ENCODE assay signal across 16 cellular contexts in genomic region chr7:121961491-121961890, GRCh38.
DNase-seq lines count a peak whose midpoint lies in the region; ATAC-seq, FAIRE-seq and TF ChIP-seq lines count a peak whose summit lies in the region.
"Had no signal": no experiment of that assay in that cellular context is flagged by ENCODE, and none has a peak within 500 bp of the region (broad histone marks: within the 10 kb centered on the region; RNA-seq: fewer than 3 reads in every experiment).

No MANE protein-coding gene starts in this region.

- H4K91ac ChIP-seq in IMR-90 (ENCODE audit: insufficient read depth, low read depth, low read length) (no peak overlapping the region), H1 (replicated peaks; ENCODE audit: insufficient read length, low read length) (no peak overlapping the region), mesenchymal stem cell (ENCODE audit: low read length) (no peak overlapping the region)

- H3K27me3 ChIP-seq in IMR-90 (ENCODE audit: control insufficient read depth, insufficient read depth, low read length) (no peaks in the 10 kb centered on the region), H1 (replicated peaks in 1 of 4; ENCODE audit: control insufficient read depth in 3 of 4, extremely low read depth in 1 of 4, insufficient read depth in 3 of 4, low read length in 3 of 4) (no peaks in the 10 kb centered on the region), mesenchymal stem cell (ENCODE audit: control insufficient read depth in 1 of 2, insufficient read depth in 1 of 2, low read length in 2 of 2) (no peaks in the 10 kb centered on the region), brain microvascular endothelial cell (replicated peaks) (no peaks in the 10 kb centered on the region)
- H3K27me3 ChIP-seq: SJCRH30 had no signal

- H4K20me1 ChIP-seq in IMR-90 (ENCODE audit: insufficient read depth, low read length) (no peaks in the 10 kb centered on the region), H1 (replicated peaks in 1 of 2; ENCODE audit: control insufficient read depth in 1 of 2, insufficient read depth in 2 of 2, low read length in 2 of 2) (no peaks in the 10 kb centered on the region)

- H3K9me3 ChIP-seq in IMR-90 (ENCODE audit: control insufficient read depth, insufficient read depth, low read length) (no peaks in the 10 kb centered on the region), H1 (ENCODE audit: insufficient read depth in 2 of 2, low read depth in 1 of 2, low read length in 1 of 2) (peaks cover 3% of the 10 kb centered on the region in 2 experiments; a peak in 1 of 4 replicates), mesenchymal stem cell (ENCODE audit: control insufficient read depth, low read length) (no peaks in the 10 kb centered on the region)
- H3K9me3 ChIP-seq: mucosa of descending colon, SJCRH30 had no signal

- H3K23me2 ChIP-seq in H1 (ENCODE audit: low read depth, low read length): no peaks in the 10 kb centered on the region

- FAIRE-seq in H1 (lab: Jason Lieb, UNC): no peak
- FAIRE-seq: G401.6 had no signal

- H2AFZ ChIP-seq in IMR-90 (replicated peaks; ENCODE audit: low read length, poor library complexity) (peak overlapping the region; percentile 55), H1 (ENCODE audit: low read length) (no peak overlapping the region), mesenchymal stem cell (ENCODE audit: low read depth, low read length) (no peak overlapping the region)

- H3K23ac ChIP-seq in IMR-90 (ENCODE audit: low read depth, low read length) (0 out of 2 replicates have a peak overlapping the region, but pooled peaks have one; percentile 76), H1 (ENCODE audit: insufficient read length) (no peak overlapping the region), mesenchymal stem cell (ENCODE audit: low read length in 2 of 2) (no peak overlapping the region)

- H3K36me3 ChIP-seq in IMR-90 (ENCODE audit: control insufficient read depth, insufficient read depth, low read length): no peaks in the 10 kb centered on the region
- no peaks in the 10 kb centered on the region; a peak in 2 of 8 replicates for H3K36me3 ChIP-seq in H1 (ENCODE audit: control insufficient read depth in 2 of 4, insufficient read depth in 4 of 4, low read length in 3 of 4)
- H3K36me3 ChIP-seq in mesenchymal stem cell (ENCODE audit: control insufficient read depth in 1 of 2, insufficient read depth in 2 of 2, low read depth in 1 of 2, low read length in 2 of 2): no peaks in the 10 kb centered on the region
- no peaks in the 10 kb centered on the region for H3K36me3 ChIP-seq in brain microvascular endothelial cell (replicated peaks)
- H3K36me3 ChIP-seq: SJCRH30 had no signal

- DNase-seq in GM03348 (ENCODE audit: low spot score) (peak; percentile 16), IMR-90 (no peak), H1 (ENCODE audit: low read depth in 1 of 2, low spot score in 2 of 2) (no peak), mesenchymal stem cell (no peak), brain microvascular endothelial cell (no peak)
- no peak for DNase-seq in activated CD8-positive, alpha-beta memory T cell treated with anti-CD3 and anti-CD28 coated beads for 24 hours
- DNase-seq: activated CD4-positive, alpha-beta T cell treated with anti-CD3 and anti-CD28 coated beads, Interleukin-2, amount 10 ng/mL, durations not matched to agents 24 days and 14 days; activated CD8-positive, alpha-beta memory T cell treated with anti-CD3 and anti-CD28 coated beads, Interleukin-2, amount 10 ng/mL, durations not matched to agents 7 days and 5 days; CD4-positive, alpha-beta T cell; effector memory CD4-positive, alpha-beta T cell; mucosa of descending colon; NCI-H1105; SJCRH30 had no signal

- no peak overlapping the region for H3K4me3 ChIP-seq in IMR-90 (ENCODE audit: insufficient read depth, low read depth, low read length)
- H3K4me3 ChIP-seq in H1 (ENCODE audit: extremely low read depth in 1 of 4, insufficient read depth in 2 of 4, low read depth in 3 of 4, low read length in 4 of 4): no peak overlapping the region
- peak overlapping the region in 1 of 2 experiments; percentile 25 for H3K4me3 ChIP-seq in mesenchymal stem cell (ENCODE audit: insufficient read depth in 1 of 2, low read depth in 1 of 2, low read length in 2 of 2)
- no peak overlapping the region for H3K4me3 ChIP-seq in brain microvascular endothelial cell (ENCODE audit: low read depth, low read length)
- H3K4me3 ChIP-seq: mucosa of descending colon, SJCRH30 had no signal

- POLR2A ChIA-PET in IMR-90 (lab: Charles Lee; ENCODE audit: unreplicated experiment): no interaction called here
- POLR2A ChIA-PET in H1 (lab: Charles Lee; ENCODE audit: partially characterized antibody): interaction anchor here (0.6 to 1.4 kb wide), 4 partner anchors 10 to 88 kb away, joined by 3 to 6 read pairs (median 4); partner anchors contain the start of gene PTPRZ1

- in situ Hi-C loops in IMR-90 (cut with MboI; ENCODE audit: low sequenced_read_pairs): no loop called here
- in situ Hi-C loops in brain microvascular endothelial cell (cut with HindIII; ENCODE audit: low pct_ligation_motif_present, low sequenced_read_pairs): no loop called here

- H3K4me1 ChIP-seq in IMR-90 (ENCODE audit: control insufficient read depth, insufficient read depth, low read length): peaks cover 2% of the 10 kb centered on the region; the same call in 1 of the 2 replicates
- peaks cover 0 to 9% (median 8%) of the 10 kb centered on the region in 4 experiments; a peak in 5 of 7 replicates for H3K4me1 ChIP-seq in H1 (replicated peaks in 1 of 4; ENCODE audit: control insufficient read depth in 3 of 4, insufficient read depth in 4 of 4, low read length in 3 of 4)
- no peaks in the 10 kb centered on the region for H3K4me1 ChIP-seq in mesenchymal stem cell (ENCODE audit: control insufficient read depth, insufficient read depth, low read depth, low read length)
- H3K4me1 ChIP-seq: SJCRH30 had no signal

- H3K56ac ChIP-seq in IMR-90 (ENCODE audit: extremely low read depth, insufficient read depth, low read length): no peak overlapping the region
- no peak overlapping the region for H3K56ac ChIP-seq in H1 (replicated peaks; ENCODE audit: insufficient read length, low read depth, low read length)

- no CpG with 5 or more reads among the region's 4 CpGs for WGBS in IMR-90 (ENCODE audit: extremely low coverage in 2 of 2, insufficient read length in 1 of 2), 2 experiments
- WGBS in H1 (ENCODE audit: extremely low coverage in 1 of 2, insufficient coverage in 1 of 2, insufficient read length in 1 of 2, insufficient replicate concordance in 2 of 2, low coverage in 1 of 2, low lambda C conversion rate in 2 of 2, missing lambda C conversion rate in 1 of 2), 2 experiments: 74% methylated on average over 4 of the region's 4 CpGs; no CpG with 5 or more reads in 1 of the 2 experiments
- 54% methylated on average over 4 of the region's 4 CpGs for WGBS in mesenchymal stem cell

- H2BK5ac ChIP-seq in IMR-90 (ENCODE audit: low read depth, low read length, poor library complexity, severe bottlenecking): peak overlapping the region; percentile 75
- H2BK5ac ChIP-seq in H1 (ENCODE audit: low read depth, low read length): peak overlapping the region; percentile 84; the same call in 1 of the 2 replicates
- H2BK5ac ChIP-seq in mesenchymal stem cell (ENCODE audit: low read depth, low read length, poor library complexity, severe bottlenecking): no peak overlapping the region

- H3K79me2 ChIP-seq in H1 (ENCODE audit: control insufficient read depth in 1 of 2, insufficient read depth in 2 of 2, low read length in 2 of 2): peaks cover 0 to 76% of the 10 kb centered on the region in 2 experiments; a peak in 3 of 4 replicates

- H3K79me1 ChIP-seq in IMR-90 (ENCODE audit: low read depth in 1 of 2, low read length in 2 of 2): no peaks in the 10 kb centered on the region
- peaks cover under 1% of the 10 kb centered on the region; the same call in 1 of the 2 replicates for H3K79me1 ChIP-seq in H1 (ENCODE audit: low read depth, low read length)
- no peaks in the 10 kb centered on the region for H3K79me1 ChIP-seq in mesenchymal stem cell (replicated peaks; ENCODE audit: low read length, poor library complexity, severe bottlenecking)

- H2AK5ac ChIP-seq in IMR-90 (ENCODE audit: low read depth, low read length): no peak overlapping the region
- no peak overlapping the region for H2AK5ac ChIP-seq in H1 (ENCODE audit: low read depth, low read length)
- no peak overlapping the region for H2AK5ac ChIP-seq in mesenchymal stem cell (ENCODE audit: low read length, severe bottlenecking)

- no peak overlapping the region for H3K9ac ChIP-seq in IMR-90 (ENCODE audit: low read depth, low read length)
- no peak overlapping the region for H3K9ac ChIP-seq in H1 (replicated peaks in 1 of 4; ENCODE audit: extremely low read depth in 1 of 4, low read depth in 3 of 4, low read length in 3 of 4)
- H3K9ac ChIP-seq in mesenchymal stem cell (ENCODE audit: low read length): peak overlapping the region; percentile 49

- intact Hi-C loops in IMR-90 (cut with micrococcal nuclease): no loop called here

- H4K5ac ChIP-seq in IMR-90 (ENCODE audit: low read depth, low read length) (no peak overlapping the region), H1 (ENCODE audit: insufficient read length, low read depth, low read length) (no peak overlapping the region)

- H2BK120ac ChIP-seq in IMR-90 (ENCODE audit: low read depth, low read length) (peak overlapping the region; percentile 60), H1 (replicated peaks; ENCODE audit: low read depth, low read length) (no peak overlapping the region), mesenchymal stem cell (ENCODE audit: low read depth, low read length) (no peak overlapping the region)

- peak overlapping the region; percentile 67; the same call in 1 of the 2 replicates for H2BK20ac ChIP-seq in IMR-90 (ENCODE audit: low read depth, low read length)
- H2BK20ac ChIP-seq in H1 (ENCODE audit: low read length): no peak overlapping the region

- no peak overlapping the region for H2AK9ac ChIP-seq in IMR-90 (replicated peaks; ENCODE audit: low read depth, low read length, poor library complexity)

- no peak for TF ChIP-seq CTCF in IMR-90 (conservative IDR thresholded peaks at IDR 0.05; ENCODE audit: low read depth, low read length)
- no peak for TF ChIP-seq CTCF in H1 (IDR thresholded peaks at IDR 0.05; ENCODE audit: control extremely low read depth in 1 of 3, insufficient read depth in 1 of 3, low read depth in 1 of 3, low read length in 3 of 3)
- no peak for TF ChIP-seq CTCF in brain microvascular endothelial cell (IDR thresholded peaks at IDR 0.05; ENCODE audit: low read depth, low read length, missing control alignments)

- no peak for TF ChIP-seq EP300 in H1 (IDR thresholded peaks at IDR 0.05; ENCODE audit: borderline replicate concordance in 1 of 2, low read depth in 2 of 2, low read length in 2 of 2)

- no peak overlapping the region for H3K27ac ChIP-seq in IMR-90 (ENCODE audit: insufficient read depth, low read length)
- no peak overlapping the region for H3K27ac ChIP-seq in H1 (ENCODE audit: low read depth, low read length)
- no peak overlapping the region for H3K27ac ChIP-seq in mesenchymal stem cell (ENCODE audit: low read length, poor library complexity, severe bottlenecking)
- H3K27ac ChIP-seq in brain microvascular endothelial cell: no peak overlapping the region
- H3K27ac ChIP-seq: SJCRH30 had no signal

- H2BK12ac ChIP-seq in H1 (ENCODE audit: low read depth, low read length) (0 out of 2 replicates have a peak overlapping the region, but pooled peaks have one; percentile 89), mesenchymal stem cell (ENCODE audit: low read length in 2 of 2) (no peak overlapping the region)

- H3K4ac ChIP-seq in IMR-90 (ENCODE audit: low read depth, low read length) (peak overlapping the region; percentile 78; the same call in 1 of the 2 replicates), H1 (replicated peaks; ENCODE audit: insufficient read length, low read depth, low read length) (no peak overlapping the region), mesenchymal stem cell (ENCODE audit: low read depth in 1 of 2, low read length in 2 of 2) (no peak overlapping the region)

- H3K14ac ChIP-seq in IMR-90 (replicated peaks; ENCODE audit: low read depth, low read length) (no peak overlapping the region; the same call in 1 of the 2 replicates), H1 (ENCODE audit: insufficient read length) (no peak overlapping the region), mesenchymal stem cell (ENCODE audit: low read length in 2 of 2) (no peak overlapping the region)

- TF ChIP-seq POLR2A in IMR-90 (IDR thresholded peaks at IDR 0.05; ENCODE audit: low read depth, low read length) (no peak), H1 (IDR thresholded peaks at IDR 0.05; ENCODE audit: control extremely low read depth in 1 of 2, low read depth in 2 of 2, low read length in 2 of 2) (no peak)

- dilution Hi-C loops in IMR-90 (cut with HindIII; ENCODE audit: low sequenced_read_pairs, unreplicated experiment): no loop called here

- H2BK15ac ChIP-seq in IMR-90 (ENCODE audit: low read depth, low read length) (no peak overlapping the region), H1 (ENCODE audit: low read length) (no peak overlapping the region), mesenchymal stem cell (ENCODE audit: low read depth, poor library complexity, severe bottlenecking) (no peak overlapping the region)

- BruUV-seq in IMR-90 (replicated peaks; lab: Mats Ljungman, UMichigan): no TSS peak

- H3K4me2 ChIP-seq in IMR-90 (ENCODE audit: low read depth, low read length) (no peak overlapping the region), H1 (ENCODE audit: insufficient read depth in 1 of 2, low read depth in 2 of 2, low read length in 2 of 2) (peak overlapping the region in 1 of 2 experiments; percentile 5; a peak in 1 of 4 replicates), mesenchymal stem cell (ENCODE audit: low read length, poor library complexity, severe bottlenecking) (no peak overlapping the region)

- ATAC-seq in IMR-90 (ENCODE audit: low read depth): peak; percentile 21; the same call in 1 of the 2 replicates
- no peak for ATAC-seq in HG02970 (IDR thresholded peaks at IDR 0.05; ENCODE audit: low FRiP score, unreplicated experiment)
- ATAC-seq: activated CD8-positive, alpha-beta memory T cell treated with anti-CD3 and anti-CD28 coated beads, Interleukin-2, amount 10 ng/mL, durations not matched to agents 7 days and 5 days; left lobe of liver; mucosa of descending colon had no signal

- H4K8ac ChIP-seq in IMR-90 (ENCODE audit: low read depth in 2 of 2, low read length in 2 of 2): peak overlapping the region in 1 of 2 experiments; percentile 38; a peak in 1 of 4 replicates
- H4K8ac ChIP-seq in H1 (ENCODE audit: extremely low read depth, insufficient read depth, low read length): no peak overlapping the region
- H4K8ac ChIP-seq in mesenchymal stem cell (ENCODE audit: low read length): no peak overlapping the region

- no peak overlapping the region for H3K18ac ChIP-seq in IMR-90 (ENCODE audit: low read depth, low read length)
- H3K18ac ChIP-seq in H1 (ENCODE audit: extremely low read depth, low read length): no peak overlapping the region
- H3K18ac ChIP-seq in mesenchymal stem cell (ENCODE audit: low read depth in 1 of 2, low read length in 2 of 2): no peak overlapping the region

- no peak for TF ChIP-seq RAD21 in IMR-90 (IDR thresholded peaks at IDR 0.05; ENCODE audit: low read length)
- TF ChIP-seq RAD21 in H1 (IDR thresholded peaks at IDR 0.05 in 1 of 2, conservative IDR thresholded peaks at IDR 0.05 in 1 of 2; ENCODE audit: low read depth in 2 of 2, low read length in 2 of 2): no peak

- CTCF ChIA-PET in IMR-90 (lab: Yijun Ruan, JAX): no interaction called here
- CTCF ChIA-PET in H1 (lab: Charles Lee; ENCODE audit: partially characterized antibody): interaction anchor here (1.8 kb wide), 1 partner anchor 32 kb away, joined by 7 read pairs; no protein-coding TSS in a partner anchor

- peaks cover 4% of the 10 kb centered on the region; the same call in 1 of the 2 replicates for H3K9me1 ChIP-seq in IMR-90 (ENCODE audit: insufficient read depth, low read length)
